ENCODE assay signal across 1 cellular context in the genomic region with DNA sequence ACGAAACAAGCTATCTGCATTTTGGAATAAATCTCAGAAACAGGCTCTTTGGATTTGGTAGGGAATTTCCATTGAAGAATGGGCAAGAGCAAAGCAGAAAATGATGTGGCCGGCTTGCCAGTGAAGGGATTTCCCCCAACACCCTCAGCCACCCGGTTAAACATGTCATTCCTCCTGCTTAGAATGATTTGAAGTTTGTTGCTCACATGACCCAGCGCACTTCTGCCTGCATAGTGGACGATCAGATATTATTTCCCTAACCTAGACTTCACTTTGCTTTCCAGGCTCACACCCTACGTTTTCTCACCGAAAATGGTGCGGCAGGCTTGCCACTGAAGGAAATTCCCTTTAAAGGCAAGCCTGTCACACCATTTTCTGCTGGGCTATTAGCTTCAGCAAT.
TF ChIP-seq lines count a peak whose summit lies in the region.

No MANE protein-coding gene starts in this region.

TF ChIP-seq in GM12878, 131 proteins besides CTCF, POLR2A, EP300 and RAD21 (continued from another document):
- TF ChIP-seq, protein P1, sequence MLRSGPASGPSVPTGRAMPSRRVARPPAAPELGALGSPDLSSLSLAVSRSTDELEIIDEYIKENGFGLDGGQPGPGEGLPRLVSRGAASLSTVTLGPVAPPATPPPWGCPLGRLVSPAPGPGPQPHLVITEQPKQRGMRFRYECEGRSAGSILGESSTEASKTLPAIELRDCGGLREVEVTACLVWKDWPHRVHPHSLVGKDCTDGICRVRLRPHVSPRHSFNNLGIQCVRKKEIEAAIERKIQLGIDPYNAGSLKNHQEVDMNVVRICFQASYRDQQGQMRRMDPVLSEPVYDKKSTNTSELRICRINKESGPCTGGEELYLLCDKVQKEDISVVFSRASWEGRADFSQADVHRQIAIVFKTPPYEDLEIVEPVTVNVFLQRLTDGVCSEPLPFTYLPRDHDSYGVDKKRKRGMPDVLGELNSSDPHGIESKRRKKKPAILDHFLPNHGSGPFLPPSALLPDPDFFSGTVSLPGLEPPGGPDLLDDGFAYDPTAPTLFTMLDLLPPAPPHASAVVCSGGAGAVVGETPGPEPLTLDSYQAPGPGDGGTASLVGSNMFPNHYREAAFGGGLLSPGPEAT (IDR thresholded peaks at IDR 0.05; ENCODE audit: low read depth), result peak; percentile 61; the same call in 1 of the 2 replicates
- TF ChIP-seq, protein P2, sequence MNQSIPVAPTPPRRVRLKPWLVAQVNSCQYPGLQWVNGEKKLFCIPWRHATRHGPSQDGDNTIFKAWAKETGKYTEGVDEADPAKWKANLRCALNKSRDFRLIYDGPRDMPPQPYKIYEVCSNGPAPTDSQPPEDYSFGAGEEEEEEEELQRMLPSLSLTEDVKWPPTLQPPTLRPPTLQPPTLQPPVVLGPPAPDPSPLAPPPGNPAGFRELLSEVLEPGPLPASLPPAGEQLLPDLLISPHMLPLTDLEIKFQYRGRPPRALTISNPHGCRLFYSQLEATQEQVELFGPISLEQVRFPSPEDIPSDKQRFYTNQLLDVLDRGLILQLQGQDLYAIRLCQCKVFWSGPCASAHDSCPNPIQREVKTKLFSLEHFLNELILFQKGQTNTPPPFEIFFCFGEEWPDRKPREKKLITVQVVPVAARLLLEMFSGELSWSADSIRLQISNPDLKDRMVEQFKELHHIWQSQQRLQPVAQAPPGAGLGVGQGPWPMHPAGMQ (IDR thresholded peaks at IDR 0.05; ENCODE audit: borderline replicate concordance), result no peak
- TF ChIP-seq ZZZ3 (IDR thresholded peaks at IDR 0.05; ENCODE audit: control insufficient read depth, insufficient read length, low read depth) (no peak), SMAD5 (IDR thresholded peaks at IDR 0.05; ENCODE audit: low read depth) (no peak), ETV6 (conservative IDR thresholded peaks at IDR 0.05 in 1 of 2, IDR thresholded peaks at IDR 0.05 in 1 of 2; ENCODE audit: borderline replicate concordance in 1 of 2, low read depth in 1 of 2) (no peak), IKZF2 (IDR thresholded peaks at IDR 0.05) (0 out of 4 replicates have a peak, but pooled peaks of 1 of the 2 experiments have one; percentile 8), EGR1 (IDR thresholded peaks at IDR 0.05; ENCODE audit: borderline replicate concordance in 1 of 2, low read depth in 2 of 2, low read length in 2 of 2) (no peak), ZNF274 (IDR thresholded peaks at IDR 0.05; ENCODE audit: insufficient read depth, insufficient read length) (no peak), BMI1 (IDR thresholded peaks at IDR 0.05; ENCODE audit: borderline replicate concordance) (no peak), CREM (IDR thresholded peaks at IDR 0.05; ENCODE audit: low read depth) (no peak), MEF2A (IDR thresholded peaks at IDR 0.05; ENCODE audit: insufficient read depth, low read depth, low read length) (no peak), NFYA (IDR thresholded peaks at IDR 0.05; ENCODE audit: borderline replicate concordance, low read depth, low read length) (no peak), JUNB (IDR thresholded peaks at IDR 0.05) (no peak), RCOR1 (conservative IDR thresholded peaks at IDR 0.05; ENCODE audit: low read depth, low read length) (no peak), TCF12 (IDR thresholded peaks at IDR 0.05; ENCODE audit: low read depth, low read length) (no peak), BHLHE40 (IDR thresholded peaks at IDR 0.05; ENCODE audit: borderline replicate concordance in 1 of 2, low read depth in 2 of 2, low read length in 1 of 2) (peak; percentile 19 to 36; a peak in 1 of 4 replicates), ZNF384 (IDR thresholded peaks at IDR 0.05; ENCODE audit: borderline replicate concordance, low read depth, low read length) (no peak), ATF7 (IDR thresholded peaks at IDR 0.05; ENCODE audit: low read depth) (no peak), TBL1XR1 (IDR thresholded peaks at IDR 0.05; ENCODE audit: low read depth, low read length) (no peak), SUZ12 (IDR thresholded peaks at IDR 0.05; ENCODE audit: unreplicated experiment) (no peak), IKZF1 (conservative IDR thresholded peaks at IDR 0.05) (peak; percentile 42), POLR2AphosphoS5 (IDR thresholded peaks at IDR 0.05; ENCODE audit: low read length) (no peak), WRNIP1 (IDR thresholded peaks at IDR 0.05; ENCODE audit: borderline replicate concordance, low read depth, low read length) (no peak), EED (IDR thresholded peaks at IDR 0.05; ENCODE audit: low read depth) (no peak), CREB1 (IDR thresholded peaks at IDR 0.05; ENCODE audit: low read depth) (no peak), ZNF217 (IDR thresholded peaks at IDR 0.05) (no peak), CHD2 (IDR thresholded peaks at IDR 0.05; ENCODE audit: borderline replicate concordance, low read depth, low read length) (no peak), POU2F2 (IDR thresholded peaks at IDR 0.05; ENCODE audit: borderline replicate concordance, low read depth, low read length) (no peak)
- TF ChIP-seq, protein P3, sequence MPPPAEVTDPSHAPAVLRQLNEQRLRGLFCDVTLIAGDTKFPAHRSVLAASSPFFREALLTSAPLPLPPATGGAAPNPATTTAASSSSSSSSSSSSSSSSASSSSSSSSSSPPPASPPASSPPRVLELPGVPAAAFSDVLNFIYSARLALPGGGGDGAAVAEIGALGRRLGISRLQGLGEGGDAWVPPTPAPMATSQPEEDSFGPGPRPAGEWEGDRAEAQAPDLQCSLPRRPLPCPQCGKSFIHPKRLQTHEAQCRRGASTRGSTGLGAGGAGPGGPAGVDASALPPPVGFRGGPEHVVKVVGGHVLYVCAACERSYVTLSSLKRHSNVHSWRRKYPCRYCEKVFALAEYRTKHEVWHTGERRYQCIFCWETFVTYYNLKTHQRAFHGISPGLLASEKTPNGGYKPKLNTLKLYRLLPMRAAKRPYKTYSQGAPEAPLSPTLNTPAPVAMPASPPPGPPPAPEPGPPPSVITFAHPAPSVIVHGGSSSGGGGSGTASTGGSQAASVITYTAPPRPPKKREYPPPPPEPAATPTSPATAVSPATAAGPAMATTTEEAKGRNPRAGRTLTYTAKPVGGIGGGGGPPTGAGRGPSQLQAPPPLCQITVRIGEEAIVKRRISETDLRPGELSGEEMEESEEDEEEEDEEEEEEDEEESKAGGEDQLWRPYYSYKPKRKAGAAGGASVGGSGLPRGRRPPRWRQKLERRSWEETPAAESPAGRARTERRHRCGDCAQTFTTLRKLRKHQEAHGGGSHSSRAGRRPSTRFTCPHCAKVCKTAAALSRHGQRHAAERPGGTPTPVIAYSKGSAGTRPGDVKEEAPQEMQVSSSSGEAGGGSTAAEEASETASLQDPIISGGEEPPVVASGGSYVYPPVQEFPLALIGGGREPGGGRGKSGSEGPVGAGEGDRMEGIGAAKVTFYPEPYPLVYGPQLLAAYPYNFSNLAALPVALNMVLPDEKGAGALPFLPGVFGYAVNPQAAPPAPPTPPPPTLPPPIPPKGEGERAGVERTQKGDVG (CRISPR knock-in tag; IDR thresholded peaks at IDR 0.05), result no peak
- TF ChIP-seq, protein P4, sequence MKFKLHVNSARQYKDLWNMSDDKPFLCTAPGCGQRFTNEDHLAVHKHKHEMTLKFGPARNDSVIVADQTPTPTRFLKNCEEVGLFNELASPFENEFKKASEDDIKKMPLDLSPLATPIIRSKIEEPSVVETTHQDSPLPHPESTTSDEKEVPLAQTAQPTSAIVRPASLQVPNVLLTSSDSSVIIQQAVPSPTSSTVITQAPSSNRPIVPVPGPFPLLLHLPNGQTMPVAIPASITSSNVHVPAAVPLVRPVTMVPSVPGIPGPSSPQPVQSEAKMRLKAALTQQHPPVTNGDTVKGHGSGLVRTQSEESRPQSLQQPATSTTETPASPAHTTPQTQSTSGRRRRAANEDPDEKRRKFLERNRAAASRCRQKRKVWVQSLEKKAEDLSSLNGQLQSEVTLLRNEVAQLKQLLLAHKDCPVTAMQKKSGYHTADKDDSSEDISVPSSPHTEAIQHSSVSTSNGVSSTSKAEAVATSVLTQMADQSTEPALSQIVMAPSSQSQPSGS (IDR thresholded peaks at IDR 0.05; ENCODE audit: low read length), result no peak
- TF ChIP-seq, protein P5, sequence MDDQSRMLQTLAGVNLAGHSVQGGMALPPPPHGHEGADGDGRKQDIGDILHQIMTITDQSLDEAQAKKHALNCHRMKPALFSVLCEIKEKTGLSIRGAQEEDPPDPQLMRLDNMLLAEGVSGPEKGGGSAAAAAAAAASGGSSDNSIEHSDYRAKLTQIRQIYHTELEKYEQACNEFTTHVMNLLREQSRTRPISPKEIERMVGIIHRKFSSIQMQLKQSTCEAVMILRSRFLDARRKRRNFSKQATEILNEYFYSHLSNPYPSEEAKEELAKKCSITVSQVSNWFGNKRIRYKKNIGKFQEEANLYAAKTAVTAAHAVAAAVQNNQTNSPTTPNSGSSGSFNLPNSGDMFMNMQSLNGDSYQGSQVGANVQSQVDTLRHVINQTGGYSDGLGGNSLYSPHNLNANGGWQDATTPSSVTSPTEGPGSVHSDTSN (IDR thresholded peaks at IDR 0.05; ENCODE audit: insufficient replicate concordance, low read depth, low read length), result no peak
- TF ChIP-seq, protein P6, sequence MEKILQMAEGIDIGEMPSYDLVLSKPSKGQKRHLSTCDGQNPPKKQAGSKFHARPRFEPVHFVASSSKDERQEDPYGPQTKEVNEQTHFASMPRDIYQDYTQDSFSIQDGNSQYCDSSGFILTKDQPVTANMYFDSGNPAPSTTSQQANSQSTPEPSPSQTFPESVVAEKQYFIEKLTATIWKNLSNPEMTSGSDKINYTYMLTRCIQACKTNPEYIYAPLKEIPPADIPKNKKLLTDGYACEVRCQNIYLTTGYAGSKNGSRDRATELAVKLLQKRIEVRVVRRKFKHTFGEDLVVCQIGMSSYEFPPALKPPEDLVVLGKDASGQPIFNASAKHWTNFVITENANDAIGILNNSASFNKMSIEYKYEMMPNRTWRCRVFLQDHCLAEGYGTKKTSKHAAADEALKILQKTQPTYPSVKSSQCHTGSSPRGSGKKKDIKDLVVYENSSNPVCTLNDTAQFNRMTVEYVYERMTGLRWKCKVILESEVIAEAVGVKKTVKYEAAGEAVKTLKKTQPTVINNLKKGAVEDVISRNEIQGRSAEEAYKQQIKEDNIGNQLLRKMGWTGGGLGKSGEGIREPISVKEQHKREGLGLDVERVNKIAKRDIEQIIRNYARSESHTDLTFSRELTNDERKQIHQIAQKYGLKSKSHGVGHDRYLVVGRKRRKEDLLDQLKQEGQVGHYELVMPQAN (conservative IDR thresholded peaks at IDR 0.05), result no peak
- TF ChIP-seq, protein P7, sequence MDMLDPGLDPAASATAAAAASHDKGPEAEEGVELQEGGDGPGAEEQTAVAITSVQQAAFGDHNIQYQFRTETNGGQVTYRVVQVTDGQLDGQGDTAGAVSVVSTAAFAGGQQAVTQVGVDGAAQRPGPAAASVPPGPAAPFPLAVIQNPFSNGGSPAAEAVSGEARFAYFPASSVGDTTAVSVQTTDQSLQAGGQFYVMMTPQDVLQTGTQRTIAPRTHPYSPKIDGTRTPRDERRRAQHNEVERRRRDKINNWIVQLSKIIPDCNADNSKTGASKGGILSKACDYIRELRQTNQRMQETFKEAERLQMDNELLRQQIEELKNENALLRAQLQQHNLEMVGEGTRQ (IDR thresholded peaks at IDR 0.05; ENCODE audit: borderline replicate concordance, low read depth, low read length), result no peak
- TF ChIP-seq, protein P8, sequence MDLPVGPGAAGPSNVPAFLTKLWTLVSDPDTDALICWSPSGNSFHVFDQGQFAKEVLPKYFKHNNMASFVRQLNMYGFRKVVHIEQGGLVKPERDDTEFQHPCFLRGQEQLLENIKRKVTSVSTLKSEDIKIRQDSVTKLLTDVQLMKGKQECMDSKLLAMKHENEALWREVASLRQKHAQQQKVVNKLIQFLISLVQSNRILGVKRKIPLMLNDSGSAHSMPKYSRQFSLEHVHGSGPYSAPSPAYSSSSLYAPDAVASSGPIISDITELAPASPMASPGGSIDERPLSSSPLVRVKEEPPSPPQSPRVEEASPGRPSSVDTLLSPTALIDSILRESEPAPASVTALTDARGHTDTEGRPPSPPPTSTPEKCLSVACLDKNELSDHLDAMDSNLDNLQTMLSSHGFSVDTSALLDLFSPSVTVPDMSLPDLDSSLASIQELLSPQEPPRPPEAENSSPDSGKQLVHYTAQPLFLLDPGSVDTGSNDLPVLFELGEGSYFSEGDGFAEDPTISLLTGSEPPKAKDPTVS (IDR thresholded peaks at IDR 0.05; ENCODE audit: low read depth, low read length), result no peak
- TF ChIP-seq, protein P9, sequence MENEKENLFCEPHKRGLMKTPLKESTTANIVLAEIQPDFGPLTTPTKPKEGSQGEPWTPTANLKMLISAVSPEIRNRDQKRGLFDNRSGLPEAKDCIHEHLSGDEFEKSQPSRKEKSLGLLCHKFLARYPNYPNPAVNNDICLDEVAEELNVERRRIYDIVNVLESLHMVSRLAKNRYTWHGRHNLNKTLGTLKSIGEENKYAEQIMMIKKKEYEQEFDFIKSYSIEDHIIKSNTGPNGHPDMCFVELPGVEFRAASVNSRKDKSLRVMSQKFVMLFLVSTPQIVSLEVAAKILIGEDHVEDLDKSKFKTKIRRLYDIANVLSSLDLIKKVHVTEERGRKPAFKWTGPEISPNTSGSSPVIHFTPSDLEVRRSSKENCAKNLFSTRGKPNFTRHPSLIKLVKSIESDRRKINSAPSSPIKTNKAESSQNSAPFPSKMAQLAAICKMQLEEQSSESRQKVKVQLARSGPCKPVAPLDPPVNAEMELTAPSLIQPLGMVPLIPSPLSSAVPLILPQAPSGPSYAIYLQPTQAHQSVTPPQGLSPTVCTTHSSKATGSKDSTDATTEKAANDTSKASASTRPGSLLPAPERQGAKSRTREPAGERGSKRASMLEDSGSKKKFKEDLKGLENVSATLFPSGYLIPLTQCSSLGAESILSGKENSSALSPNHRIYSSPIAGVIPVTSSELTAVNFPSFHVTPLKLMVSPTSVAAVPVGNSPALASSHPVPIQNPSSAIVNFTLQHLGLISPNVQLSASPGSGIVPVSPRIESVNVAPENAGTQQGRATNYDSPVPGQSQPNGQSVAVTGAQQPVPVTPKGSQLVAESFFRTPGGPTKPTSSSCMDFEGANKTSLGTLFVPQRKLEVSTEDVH (IDR thresholded peaks at IDR 0.05; ENCODE audit: low read depth, partially characterized antibody), result no peak
- TF ChIP-seq, protein P10, sequence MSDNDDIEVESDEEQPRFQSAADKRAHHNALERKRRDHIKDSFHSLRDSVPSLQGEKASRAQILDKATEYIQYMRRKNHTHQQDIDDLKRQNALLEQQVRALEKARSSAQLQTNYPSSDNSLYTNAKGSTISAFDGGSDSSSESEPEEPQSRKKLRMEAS (IDR thresholded peaks at IDR 0.05; ENCODE audit: low read depth, low read length), result no peak
